Comparison of ENCODE assay signal across 22 cellular contexts in genomic region chr20:61888101-61888865, GRCh38.
DNase-seq lines count a peak whose midpoint lies in the region; ATAC-seq, FAIRE-seq and TF ChIP-seq lines count a peak whose summit lies in the region.
"Had no signal": no experiment of that assay in that cellular context is flagged by ENCODE, and none has a peak within 500 bp of the region (broad histone marks: within the 10 kb centered on the region; RNA-seq: fewer than 3 reads in every experiment).

No MANE protein-coding gene starts in this region.

- intact Hi-C loops in Right ventricle myocardium superior (cut with DNase I) (no loop called here), left ventricle myocardium inferior (cut with micrococcal nuclease) (no loop called here), kidney (cut with DNase I) (no loop called here)
- intact Hi-C loops in CD4-positive, alpha-beta T cell (cut with DNase I, micrococcal nuclease) = loop anchor here (5.0 kb wide), 2 partner anchors 1831 to 1941 kb away; no protein-coding TSS in a partner anchor

- no peaks in the 10 kb centered on the region for H3K4me1 ChIP-seq in left ventricle myocardium inferior
- peaks cover 0 to 3% of the 10 kb centered on the region in 2 donors for H3K4me1 ChIP-seq in kidney (ENCODE audit: control insufficient read depth in 1 of 2, insufficient read depth in 1 of 2, low read depth in 1 of 2, low read length in 2 of 2)

- CTCF ChIA-PET in CD4-positive, alpha-beta T cell (lab: Charles Lee) = no interaction called here

- H3K9me3 Mint-ChIP-seq in CD4-positive, alpha-beta T cell = peaks cover 3% of the 10 kb centered on the region
- H3K9me3 Mint-ChIP-seq: CD8-positive, alpha-beta T cell had no signal

- TF ChIP-seq CTCF in left ventricle myocardium inferior (IDR thresholded peaks at IDR 0.05; ENCODE audit: borderline replicate concordance) (no peak), kidney (IDR thresholded peaks at IDR 0.05; ENCODE audit: borderline replicate concordance, extremely low read depth, insufficient read depth) (no peak)
- no peak for TF ChIP-seq CTCF in CD4-positive, alpha-beta T cell (IDR thresholded peaks at IDR 0.05)

- POLR2A ChIA-PET in CD4-positive, alpha-beta T cell (lab: Charles Lee) = no interaction called here

- no peaks in the 10 kb centered on the region for H3K9me3 ChIP-seq in left ventricle myocardium inferior (replicated peaks)
- no peaks in the 10 kb centered on the region for H3K9me3 ChIP-seq in kidney (ENCODE audit: control insufficient read depth in 1 of 2, low read length in 2 of 2)
- no peaks in the 10 kb centered on the region for H3K9me3 ChIP-seq in CD4-positive, alpha-beta T cell (ENCODE audit: control insufficient read depth, low read length)

- FAIRE-seq in kidney (lab: Jason Lieb, UNC) = no peak
- FAIRE-seq: D721Med, GM12892, GM19239, H1, HepG2 had no signal

- H3K36me3 Mint-ChIP-seq in CD4-positive, alpha-beta T cell (ENCODE audit: low read depth) = no peaks in the 10 kb centered on the region
- H3K36me3 Mint-ChIP-seq: CD8-positive, alpha-beta T cell had no signal

- H3K9ac ChIP-seq in kidney (ENCODE audit: low read length in 2 of 2) = no peak overlapping the region

- no peak for ATAC-seq in Right ventricle myocardium superior (ENCODE audit: poor library complexity)
- ATAC-seq in CD4-positive, alpha-beta T cell (ENCODE audit: poor library complexity) = no peak
- no peak for ATAC-seq in GM18868 (IDR thresholded peaks at IDR 0.05; ENCODE audit: unreplicated experiment)
- ATAC-seq: CD8-positive, alpha-beta T cell; HepG2 had no signal

- H3K27me3 Mint-ChIP-seq in CD4-positive, alpha-beta T cell = no peaks in the 10 kb centered on the region

- H3K27ac Mint-ChIP-seq in CD4-positive, alpha-beta T cell = no peak overlapping the region
- H3K27ac Mint-ChIP-seq: CD8-positive, alpha-beta T cell; HFFc6 had no signal

- H3K4me1 Mint-ChIP-seq in CD4-positive, alpha-beta T cell (ENCODE audit: low read depth) = peaks cover 4% of the 10 kb centered on the region

- no peak overlapping the region for H3K4me3 Mint-ChIP-seq in CD4-positive, alpha-beta T cell
- H3K4me3 Mint-ChIP-seq: CD8-positive, alpha-beta T cell; HFFc6 had no signal

- peaks cover 72% of the 10 kb centered on the region for H3K27me3 ChIP-seq in left ventricle myocardium inferior (ENCODE audit: low read depth)
- H3K27me3 ChIP-seq in CD4-positive, alpha-beta T cell (ENCODE audit: control insufficient read depth, insufficient read depth, low read length) = no peaks in the 10 kb centered on the region

- H3K27ac ChIP-seq in left ventricle myocardium inferior (replicated peaks) (no peak overlapping the region), kidney (ENCODE audit: low read depth in 2 of 2, low read length in 2 of 2) (no peak overlapping the region)
- H3K27ac ChIP-seq in CD4-positive, alpha-beta T cell (ENCODE audit: low read depth, low read length) = no peak overlapping the region
- H3K27ac ChIP-seq: C4-2B had no signal

- DNase-seq in Right ventricle myocardium superior (peak; percentile 34), left ventricle myocardium inferior (no peak), cerebellum (ENCODE audit: low spot score) (peak; percentile 9), kidney (peak; percentile 63), AG08395 (ENCODE audit: low spot score) (no peak)
- DNase-seq in CD4-positive, alpha-beta T cell = no peak
- DNase-seq: 8988T; CD8-positive, alpha-beta T cell; COR-L47; DMS153; DMS79 treated with DMSO at 0.1 percent for 48 hours; EL; GDM1; HCEC 1CT; HFFc6 had no signal

- H3K4me3 ChIP-seq in left ventricle myocardium inferior (no peak overlapping the region), kidney (ENCODE audit: low read length in 2 of 2) (no peak overlapping the region)

- no peaks in the 10 kb centered on the region for H3K36me3 ChIP-seq in left ventricle myocardium inferior
- no peaks in the 10 kb centered on the region for H3K36me3 ChIP-seq in kidney (ENCODE audit: control insufficient read depth in 1 of 2, insufficient read depth in 2 of 2, low read length in 2 of 2)

Comparison
In these comparisons a context has a peak if more than half of its experiments do, and no peak if none do; other contexts are left out.
1. DNase-seq: peak in Right ventricle myocardium superior (single experiment), cerebellum (single experiment) and kidney (single experiment); none in left ventricle myocardium inferior (single experiment), CD4-positive, alpha-beta T cell (0 of 10) and AG08395 (single experiment).
2. intact Hi-C loops: an anchor here in CD4-positive, alpha-beta T cell (5.0 kb wide); none called in Right ventricle myocardium superior, left ventricle myocardium inferior and kidney.